In the genomic region with DNA sequence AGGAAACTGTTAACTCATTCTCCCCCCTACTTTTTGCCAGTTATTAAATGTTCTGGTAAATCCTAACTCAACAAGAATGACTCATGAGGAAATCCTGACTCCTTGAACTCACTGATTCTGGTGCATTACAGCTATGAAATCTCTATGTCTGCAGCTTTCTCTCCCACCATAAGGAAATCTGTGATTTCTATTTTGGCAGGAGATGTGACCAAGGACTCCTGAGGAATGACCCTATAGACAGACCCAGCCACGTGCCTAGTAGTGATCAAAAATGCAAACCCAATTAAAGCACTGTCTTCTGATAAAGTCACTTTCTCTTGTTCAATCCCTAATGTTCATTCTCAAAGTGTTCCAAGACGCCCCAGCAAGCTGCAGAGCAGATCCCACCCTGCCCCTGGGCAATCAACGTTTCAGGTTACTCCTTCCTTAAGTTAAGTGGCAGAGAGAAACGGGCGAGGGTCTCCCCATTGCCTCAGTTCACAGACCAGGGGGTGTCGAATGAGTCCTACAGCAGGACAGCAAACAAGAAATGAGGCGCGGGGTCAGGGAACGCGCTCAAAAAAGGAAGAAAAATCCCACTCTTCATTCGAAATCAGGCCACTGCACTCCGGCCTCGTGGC, we compare ENCODE assay signal across 8 cellular contexts. TPM values are rescaled to one million over a fixed set of nuclear protein-coding genes. Genes with fewer than 3 reads are reported as not detected.
A peak's percentile ranks its signal among the peaks of the same experiment; 100 is the strongest.
DNase-seq lines count a peak whose midpoint lies in the region; ATAC-seq, FAIRE-seq and TF ChIP-seq lines count a peak whose summit lies in the region.

No MANE protein-coding gene starts in this region.

- no peaks in the 10 kb centered on the region for H4K20me1 ChIP-seq in endothelial cell of umbilical vein (replicated peaks; ENCODE audit: control insufficient read depth, extremely low read depth, insufficient read depth, low read length)

- no peak for DNase-seq in activated naive CD4-positive, alpha-beta T cell treated with Interleukin-2 at 50 U/mL for 16 hours
- DNase-seq in SK-MEL-5 (ENCODE audit: low read depth, low spot score) = peak; percentile 17
- DNase-seq in endothelial cell of umbilical vein (ENCODE audit: low read depth, low spot score) = no peak
- DNase-seq in natural killer cell = no peak
- no peak for DNase-seq in islet precursor cell
- DNase-seq in HK-2 (ENCODE audit: unreplicated experiment) = no peak

- peak overlapping the region; percentile 97 for H3K27ac ChIP-seq in endothelial cell of umbilical vein (ENCODE audit: insufficient read depth, low read depth, low read length)

- BruUV-seq in endothelial cell of umbilical vein (replicated peaks; lab: Mats Ljungman, UMichigan) = TSS peak; percentile 81

- intact Hi-C loops in endothelial cell of umbilical vein (cut with micrococcal nuclease) (loop anchor here (1.0 to 5.0 kb wide), 9 partner anchors 18 to 374 kb away; partner anchors contain the start of genes CDC73, RO60 and UCHL5), natural killer cell (cut with micrococcal nuclease) (loop anchor here (1.0 to 5.0 kb wide), 5 partner anchors 129 to 331 kb away; partner anchors contain the start of genes CDC73, RO60 and UCHL5)

- in situ Hi-C loops in SK-MEL-5 (cut with HindIII; ENCODE audit: low pct_unique_long_range_greater_than_20kb, low sequenced_read_pairs) = loop anchor here (25.0 kb wide), 2 partner anchors 104 to 204 kb away; no protein-coding TSS in a partner anchor

- ATAC-seq in natural killer cell (no peak), GM19351 (IDR thresholded peaks at IDR 0.05; ENCODE audit: unreplicated experiment) (no peak)

- H3K4me3 ChIP-seq in endothelial cell of umbilical vein (replicated peaks in 1 of 3; ENCODE audit: insufficient read depth in 1 of 3, low read depth in 1 of 3, low read length in 3 of 3) = peak overlapping the region; percentile 27 to 71 (median 64)

- peak; percentile 47 for TF ChIP-seq POLR2A in endothelial cell of umbilical vein (IDR thresholded peaks at IDR 0.05; ENCODE audit: low read depth, low read length)

- H3K9me3 Mint-ChIP-seq in activated naive CD4-positive, alpha-beta T cell treated with anti-CD3 and anti-CD28 coated beads, Interleukin-2, amount 50 U/mL, for 24 hours = no peaks in the 10 kb centered on the region
- no peaks in the 10 kb centered on the region for H3K9me3 Mint-ChIP-seq in natural killer cell

- POLR2A ChIA-PET in endothelial cell of umbilical vein (lab: Charles Lee) = interaction anchor here (0.7 to 2.9 kb wide), 10 partner anchors 159 to 355 kb away, joined by 3 to 10 read pairs (median 3); partner anchors contain the start of genes GLRX2, RO60 and UCHL5

- H3K4me1 Mint-ChIP-seq in activated naive CD4-positive, alpha-beta T cell treated with anti-CD3 and anti-CD28 coated beads, Interleukin-2, amount 50 U/mL, for 24 hours = peaks cover 34% of the 10 kb centered on the region
- H3K4me1 Mint-ChIP-seq in natural killer cell = peaks cover 36 to 39% of the 10 kb centered on the region in 2 donors

- FAIRE-seq in endothelial cell of umbilical vein (lab: Jason Lieb, UNC) = peak; percentile 72

- H3K79me2 ChIP-seq in endothelial cell of umbilical vein (ENCODE audit: control insufficient read depth, insufficient read depth, low read length) = peaks cover 15% of the 10 kb centered on the region

- H3K27me3 ChIP-seq in endothelial cell of umbilical vein (ENCODE audit: control insufficient read depth in 2 of 2, insufficient read depth in 2 of 2, low read length in 2 of 2) = no peaks in the 10 kb centered on the region

- dilution Hi-C loops in endothelial cell of umbilical vein (cut with MboI; ENCODE audit: extremely low pct_ligation_motif_present, low sequenced_read_pairs) = loop anchor here (25.0 kb wide), 2 partner anchors 204 to 321 kb away; no protein-coding TSS in a partner anchor

- H3K4me3 Mint-ChIP-seq in activated naive CD4-positive, alpha-beta T cell treated with anti-CD3 and anti-CD28 coated beads, Interleukin-2, amount 50 U/mL, for 24 hours = peak overlapping the region; percentile 99
- H3K4me3 Mint-ChIP-seq in natural killer cell = peak overlapping the region; percentile 100

- H3K27me3 Mint-ChIP-seq in activated naive CD4-positive, alpha-beta T cell treated with anti-CD3 and anti-CD28 coated beads, Interleukin-2, amount 50 U/mL, for 24 hours = no peaks in the 10 kb centered on the region
- no peaks in the 10 kb centered on the region for H3K27me3 Mint-ChIP-seq in natural killer cell (ENCODE audit: low read depth in 2 of 2)

- CTCF ChIA-PET in endothelial cell of umbilical vein (lab: Charles Lee) = interaction anchor here (0.6 to 14.8 kb wide), 29 partner anchors 11 to 335 kb away, joined by 3 to 550 read pairs (median 5); partner anchors contain the start of genes CDC73, RO60 and UCHL5

- no peaks in the 10 kb centered on the region for H3K9me3 ChIP-seq in endothelial cell of umbilical vein (replicated peaks; ENCODE audit: control insufficient read depth, insufficient read depth, low read length)

- peaks cover 38% of the 10 kb centered on the region for H3K4me1 ChIP-seq in endothelial cell of umbilical vein (ENCODE audit: control insufficient read depth, extremely low read depth, insufficient read depth, low read length)

- peak overlapping the region; percentile 87 for H3K9ac ChIP-seq in endothelial cell of umbilical vein (replicated peaks; ENCODE audit: extremely low read depth, insufficient read depth, low read length)

- no peaks in the 10 kb centered on the region for H3K9me1 ChIP-seq in endothelial cell of umbilical vein (replicated peaks; ENCODE audit: control insufficient read depth, extremely low read depth, insufficient read depth, low read length)

- peaks cover 0 to 2% of the 10 kb centered on the region in 2 experiments for H3K36me3 ChIP-seq in endothelial cell of umbilical vein (ENCODE audit: control insufficient read depth in 2 of 2, extremely low read depth in 1 of 2, insufficient read depth in 2 of 2, low read length in 2 of 2)

- TF ChIP-seq CTCF in endothelial cell of umbilical vein (IDR thresholded peaks at IDR 0.05; ENCODE audit: extremely low read depth in 1 of 2, insufficient read depth in 1 of 2, low read depth in 1 of 2, low read length in 2 of 2) (no peak), natural killer cell (IDR thresholded peaks at IDR 0.05) (no peak)

- no peaks in the 10 kb centered on the region for H3K36me3 Mint-ChIP-seq in activated naive CD4-positive, alpha-beta T cell treated with anti-CD3 and anti-CD28 coated beads, Interleukin-2, amount 50 U/mL, for 24 hours
- peaks cover 12% of the 10 kb centered on the region for H3K36me3 Mint-ChIP-seq in natural killer cell

- peak overlapping the region; percentile 15 for H2AFZ ChIP-seq in endothelial cell of umbilical vein (ENCODE audit: low read depth, low read length)

- peak overlapping the region; percentile 99 for H3K4me2 ChIP-seq in endothelial cell of umbilical vein (ENCODE audit: insufficient read depth, low read length)

- peak overlapping the region; percentile 35 for H3K27ac Mint-ChIP-seq in activated naive CD4-positive, alpha-beta T cell treated with anti-CD3 and anti-CD28 coated beads, Interleukin-2, amount 50 U/mL, for 24 hours
- H3K27ac Mint-ChIP-seq in natural killer cell = peak overlapping the region; percentile 95 to 99

TF ChIP-seq in endothelial cell of umbilical vein, 7 proteins besides CTCF, POLR2A, EP300 and RAD21:
- TF ChIP-seq MYC (IDR thresholded peaks at IDR 0.05; ENCODE audit: low read depth, low read length) = no peak
- TF ChIP-seq FOS (IDR thresholded peaks at IDR 0.05; ENCODE audit: borderline replicate concordance, insufficient read depth, low read length) = peak; percentile 80
- TF ChIP-seq MAX (IDR thresholded peaks at IDR 0.05; ENCODE audit: insufficient read depth, insufficient read length) = no peak
- peak; percentile 33 for TF ChIP-seq GATA2 (IDR thresholded peaks at IDR 0.05; ENCODE audit: insufficient read depth, insufficient read length, low read depth, low read length)
- no peak for TF ChIP-seq EZH2 (IDR thresholded peaks at IDR 0.05; ENCODE audit: borderline replicate concordance, low read depth, low read length, severe bottlenecking)
- TF ChIP-seq JUN (IDR thresholded peaks at IDR 0.05; ENCODE audit: borderline replicate concordance, insufficient read depth, insufficient read length, low read depth) = peak; percentile 86
- peak; percentile 27 for TF ChIP-seq POLR2AphosphoS5 (IDR thresholded peaks at IDR 0.05; ENCODE audit: insufficient read depth, low read depth, low read length)

RNA-seq across cellular contexts. Expression of gene RGS2, which starts 0.8 kb away (rescaled TPM):
- 12.4 and 12.5 TPM in 2 replicates for total RNA-seq in SK-MEL-5 (2014; rRNA removed; shearing (Covaris generic))
- 3.7 and 4.8 TPM in 2 replicates for polyA plus RNA-seq in SK-MEL-5 (2015; cell fraction: cytosol; rRNA removed)
- 4.2 and 4.6 TPM in 2 replicates for polyA plus RNA-seq in SK-MEL-5 (2015; cell fraction: nucleus; rRNA removed)
- 9.1 and 9.5 TPM in 2 replicates for total RNA-seq in endothelial cell of umbilical vein
- polyA plus RNA-seq in endothelial cell of umbilical vein = 4.4 and 6.1 TPM in 2 replicates
- polyA plus RNA-seq in endothelial cell of umbilical vein (2011; cell fraction: cytosol; rRNA removed) = 13.2 and 14.9 TPM in 2 replicates
- 20.7 and 22.9 TPM in 2 replicates for polyA plus RNA-seq in endothelial cell of umbilical vein (2011; cell fraction: nucleus; rRNA removed)
- polyA plus RNA-seq in endothelial cell of umbilical vein (2012) = 8.3 and 14.8 TPM in 2 replicates
- 4.0 and 5.5 TPM in 2 replicates for polyA minus RNA-seq in endothelial cell of umbilical vein
- polyA minus RNA-seq in endothelial cell of umbilical vein (2011; cell fraction: cytosol; rRNA and poly(A)+ RNA removed) = 15.1 TPM
- polyA minus RNA-seq in endothelial cell of umbilical vein (2011; cell fraction: nucleus; rRNA and poly(A)+ RNA removed) = 18.0 and 23.7 TPM in 2 replicates
- total RNA-seq in natural killer cell = 100 to 1,000 TPM; 117 to 268 (median 154) TPM
